16 cellular contexts compared by ENCODE assay signal in genomic region chr6:106745396-106745795, GRCh38.
DNase-seq lines count a peak whose midpoint lies in the region; ATAC-seq and TF ChIP-seq lines count a peak whose summit lies in the region.
"Had no signal": no experiment of that assay in that cellular context is flagged by ENCODE, and none has a peak within 500 bp of the region (broad histone marks: within the 10 kb centered on the region; RNA-seq: fewer than 3 reads in every experiment).

No MANE protein-coding gene starts in this region.

- intact Hi-C loops in Calu3 (cut with micrococcal nuclease; ENCODE audit: unreplicated experiment) = loop anchor here (5.0 kb wide), 1 partner anchor 232 kb away; no protein-coding TSS in a partner anchor

- H3K36me3 Mint-ChIP-seq in Calu3 (ENCODE audit: insufficient read depth, unreplicated experiment) (peaks cover 41% of the 10 kb centered on the region), endothelial cell (ENCODE audit: low read depth, unreplicated experiment) (peaks cover 4% of the 10 kb centered on the region)

- BruUV-seq in Calu3 (replicated peaks; lab: Mats Ljungman, UMichigan) = no TSS peak

- H3K4me1 Mint-ChIP-seq in Calu3 (ENCODE audit: low read depth, unreplicated experiment) (peaks cover 86% of the 10 kb centered on the region), endothelial cell (ENCODE audit: unreplicated experiment) (no peaks in the 10 kb centered on the region)
- H3K4me1 Mint-ChIP-seq: central memory CD8-positive, alpha-beta T cell had no signal

- DNase-seq in Calu3 (no peak), NCI-H2029 (lab: John Stamatoyannopoulos, UW) (peak; percentile 60), OCI-M1 (lab: John Stamatoyannopoulos, UW) (peak; percentile 26), left lobe of liver (ENCODE audit: low spot score) (no peak), endothelial cell (ENCODE audit: low spot score) (no peak), middle frontal gyrus (ENCODE audit: extremely low spot score, low spot score) (no peak), NCI-H1694 (lab: John Stamatoyannopoulos, UW) (no peak), foreskin melanocyte (no peak)
- DNase-seq: activated CD4-positive, alpha-beta T cell treated with anti-CD3 and anti-CD28 coated beads for 4 hours; activated gamma-delta T cell; effector memory CD4-positive, alpha-beta T cell; GF-D8; hypothalamus; right cardiac atrium; T-helper 9 cell had no signal

- CTCF ChIA-PET in Calu3 (lab: Charles Lee) = no interaction called here

- no peak for TF ChIP-seq CTCF in Calu3 (IDR thresholded peaks at IDR 0.05; ENCODE audit: unreplicated experiment)
- no peak for TF ChIP-seq CTCF in endothelial cell (IDR thresholded peaks at IDR 0.05; ENCODE audit: unreplicated experiment)

- H3K9me3 Mint-ChIP-seq in Calu3 (ENCODE audit: low read depth, unreplicated experiment) (peaks cover 3% of the 10 kb centered on the region), endothelial cell (ENCODE audit: unreplicated experiment) (no peaks in the 10 kb centered on the region)
- H3K9me3 Mint-ChIP-seq: central memory CD8-positive, alpha-beta T cell had no signal

- peak overlapping the region; percentile 89 for H3K27ac Mint-ChIP-seq in Calu3 (ENCODE audit: unreplicated experiment)
- no peak overlapping the region for H3K27ac Mint-ChIP-seq in endothelial cell (ENCODE audit: unreplicated experiment)

- H3K27me3 Mint-ChIP-seq in Calu3 (ENCODE audit: unreplicated experiment) (no peaks in the 10 kb centered on the region), endothelial cell (ENCODE audit: unreplicated experiment) (no peaks in the 10 kb centered on the region)

- ATAC-seq in left lobe of liver = peak; percentile 15
- ATAC-seq: right cardiac atrium had no signal

- H3K4me3 Mint-ChIP-seq in Calu3 (ENCODE audit: low read depth, unreplicated experiment) = no peak overlapping the region
- no peak overlapping the region for H3K4me3 Mint-ChIP-seq in endothelial cell (ENCODE audit: unreplicated experiment)
- H3K4me3 Mint-ChIP-seq: central memory CD8-positive, alpha-beta T cell had no signal

Comparison
In these comparisons a context has a peak if more than half of its experiments do, and no peak if none do; other contexts are left out.
1. DNase-seq: peak in NCI-H2029 (single experiment) and OCI-M1 (single experiment); none in Calu3 (single experiment), left lobe of liver (single experiment), endothelial cell (single experiment), middle frontal gyrus (single experiment), NCI-H1694 (single experiment) and foreskin melanocyte (single experiment).